In the genomic region with DNA sequence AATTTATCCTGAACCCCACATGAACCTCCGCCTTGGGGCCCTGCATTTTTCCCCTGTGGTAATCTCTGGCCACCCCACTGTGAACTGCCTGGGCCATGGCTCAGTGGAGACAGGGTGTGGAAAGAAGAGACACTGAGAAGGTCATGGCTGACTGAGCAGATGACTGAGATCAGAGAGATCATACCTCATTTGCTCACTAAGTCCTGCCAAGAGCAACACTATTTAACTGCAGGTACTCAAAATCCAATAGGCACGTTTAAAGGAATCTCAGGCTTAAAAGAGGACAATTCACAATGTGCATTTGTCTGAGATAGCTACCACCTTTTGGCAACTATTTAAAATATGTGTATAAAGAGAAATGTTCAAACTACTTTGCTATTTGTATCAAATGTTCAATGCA, we compare ENCODE assay signal across 1 cellular context.
TF ChIP-seq lines count a peak whose summit lies in the region.

No MANE protein-coding gene starts in this region.

TF ChIP-seq in HEK293, 187 proteins besides CTCF, POLR2A, EP300 and RAD21 (continued from another document and continues in another):
- TF ChIP-seq, protein P1, sequence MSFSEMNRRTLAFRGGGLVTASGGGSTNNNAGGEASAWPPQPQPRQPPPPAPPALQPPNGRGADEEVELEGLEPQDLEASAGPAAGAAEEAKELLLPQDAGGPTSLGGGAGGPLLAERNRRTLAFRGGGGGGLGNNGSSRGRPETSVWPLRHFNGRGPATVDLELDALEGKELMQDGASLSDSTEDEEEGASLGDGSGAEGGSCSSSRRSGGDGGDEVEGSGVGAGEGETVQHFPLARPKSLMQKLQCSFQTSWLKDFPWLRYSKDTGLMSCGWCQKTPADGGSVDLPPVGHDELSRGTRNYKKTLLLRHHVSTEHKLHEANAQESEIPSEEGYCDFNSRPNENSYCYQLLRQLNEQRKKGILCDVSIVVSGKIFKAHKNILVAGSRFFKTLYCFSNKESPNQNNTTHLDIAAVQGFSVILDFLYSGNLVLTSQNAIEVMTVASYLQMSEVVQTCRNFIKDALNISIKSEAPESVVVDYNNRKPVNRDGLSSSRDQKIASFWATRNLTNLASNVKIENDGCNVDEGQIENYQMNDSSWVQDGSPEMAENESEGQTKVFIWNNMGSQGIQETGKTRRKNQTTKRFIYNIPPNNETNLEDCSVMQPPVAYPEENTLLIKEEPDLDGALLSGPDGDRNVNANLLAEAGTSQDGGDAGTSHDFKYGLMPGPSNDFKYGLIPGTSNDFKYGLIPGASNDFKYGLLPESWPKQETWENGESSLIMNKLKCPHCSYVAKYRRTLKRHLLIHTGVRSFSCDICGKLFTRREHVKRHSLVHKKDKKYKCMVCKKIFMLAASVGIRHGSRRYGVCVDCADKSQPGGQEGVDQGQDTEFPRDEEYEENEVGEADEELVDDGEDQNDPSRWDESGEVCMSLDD (tag by site-specific recombination; IDR thresholded peaks at IDR 0.05), result no peak
- TF ChIP-seq, protein P2, sequence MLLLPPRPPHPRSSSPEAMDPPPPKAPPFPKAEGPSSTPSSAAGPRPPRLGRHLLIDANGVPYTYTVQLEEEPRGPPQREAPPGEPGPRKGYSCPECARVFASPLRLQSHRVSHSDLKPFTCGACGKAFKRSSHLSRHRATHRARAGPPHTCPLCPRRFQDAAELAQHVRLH (tag by site-specific recombination; IDR thresholded peaks at IDR 0.05), result peak; percentile 89; the same call in 1 of the 2 replicates
- TF ChIP-seq ZFP37 (tag by site-specific recombination; IDR thresholded peaks at IDR 0.05), result no peak
- no peak for TF ChIP-seq ZNF175 (tag by site-specific recombination; IDR thresholded peaks at IDR 0.05)
- TF ChIP-seq ZNF10 (tag by site-specific recombination; IDR thresholded peaks at IDR 0.05), result 0 out of 2 replicates have a peak, but pooled peaks have one; percentile 40
- TF ChIP-seq TCF7L2 (IDR thresholded peaks at IDR 0.05; ENCODE audit: borderline replicate concordance, low read depth, low read length), result peak; percentile 83; the same call in 1 of the 2 replicates
- TF ChIP-seq KLF10 (tag by site-specific recombination; IDR thresholded peaks at IDR 0.05), result peak; percentile 32; the same call in 1 of the 2 replicates
- TF ChIP-seq, protein P3, sequence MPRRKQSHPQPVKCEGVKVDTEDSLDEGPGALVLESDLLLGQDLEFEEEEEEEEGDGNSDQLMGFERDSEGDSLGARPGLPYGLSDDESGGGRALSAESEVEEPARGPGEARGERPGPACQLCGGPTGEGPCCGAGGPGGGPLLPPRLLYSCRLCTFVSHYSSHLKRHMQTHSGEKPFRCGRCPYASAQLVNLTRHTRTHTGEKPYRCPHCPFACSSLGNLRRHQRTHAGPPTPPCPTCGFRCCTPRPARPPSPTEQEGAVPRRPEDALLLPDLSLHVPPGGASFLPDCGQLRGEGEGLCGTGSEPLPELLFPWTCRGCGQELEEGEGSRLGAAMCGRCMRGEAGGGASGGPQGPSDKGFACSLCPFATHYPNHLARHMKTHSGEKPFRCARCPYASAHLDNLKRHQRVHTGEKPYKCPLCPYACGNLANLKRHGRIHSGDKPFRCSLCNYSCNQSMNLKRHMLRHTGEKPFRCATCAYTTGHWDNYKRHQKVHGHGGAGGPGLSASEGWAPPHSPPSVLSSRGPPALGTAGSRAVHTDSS (tag by site-specific recombination; IDR thresholded peaks at IDR 0.05), result no peak
- no peak for TF ChIP-seq ZNF169 (tag by site-specific recombination; IDR thresholded peaks at IDR 0.05)
- TF ChIP-seq, protein P4, sequence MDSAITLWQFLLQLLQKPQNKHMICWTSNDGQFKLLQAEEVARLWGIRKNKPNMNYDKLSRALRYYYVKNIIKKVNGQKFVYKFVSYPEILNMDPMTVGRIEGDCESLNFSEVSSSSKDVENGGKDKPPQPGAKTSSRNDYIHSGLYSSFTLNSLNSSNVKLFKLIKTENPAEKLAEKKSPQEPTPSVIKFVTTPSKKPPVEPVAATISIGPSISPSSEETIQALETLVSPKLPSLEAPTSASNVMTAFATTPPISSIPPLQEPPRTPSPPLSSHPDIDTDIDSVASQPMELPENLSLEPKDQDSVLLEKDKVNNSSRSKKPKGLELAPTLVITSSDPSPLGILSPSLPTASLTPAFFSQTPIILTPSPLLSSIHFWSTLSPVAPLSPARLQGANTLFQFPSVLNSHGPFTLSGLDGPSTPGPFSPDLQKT (IDR thresholded peaks at IDR 0.05; ENCODE audit: borderline replicate concordance, low read depth, low read length), result no peak
- TF ChIP-seq, protein P5, sequence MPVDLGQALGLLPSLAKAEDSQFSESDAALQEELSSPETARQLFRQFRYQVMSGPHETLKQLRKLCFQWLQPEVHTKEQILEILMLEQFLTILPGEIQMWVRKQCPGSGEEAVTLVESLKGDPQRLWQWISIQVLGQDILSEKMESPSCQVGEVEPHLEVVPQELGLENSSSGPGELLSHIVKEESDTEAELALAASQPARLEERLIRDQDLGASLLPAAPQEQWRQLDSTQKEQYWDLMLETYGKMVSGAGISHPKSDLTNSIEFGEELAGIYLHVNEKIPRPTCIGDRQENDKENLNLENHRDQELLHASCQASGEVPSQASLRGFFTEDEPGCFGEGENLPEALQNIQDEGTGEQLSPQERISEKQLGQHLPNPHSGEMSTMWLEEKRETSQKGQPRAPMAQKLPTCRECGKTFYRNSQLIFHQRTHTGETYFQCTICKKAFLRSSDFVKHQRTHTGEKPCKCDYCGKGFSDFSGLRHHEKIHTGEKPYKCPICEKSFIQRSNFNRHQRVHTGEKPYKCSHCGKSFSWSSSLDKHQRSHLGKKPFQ (tag by site-specific recombination; IDR thresholded peaks at IDR 0.05), result peak; percentile 89
- no peak for TF ChIP-seq ZNF610 (tag by site-specific recombination; IDR thresholded peaks at IDR 0.05; ENCODE audit: borderline replicate concordance)
- TF ChIP-seq, protein P6, sequence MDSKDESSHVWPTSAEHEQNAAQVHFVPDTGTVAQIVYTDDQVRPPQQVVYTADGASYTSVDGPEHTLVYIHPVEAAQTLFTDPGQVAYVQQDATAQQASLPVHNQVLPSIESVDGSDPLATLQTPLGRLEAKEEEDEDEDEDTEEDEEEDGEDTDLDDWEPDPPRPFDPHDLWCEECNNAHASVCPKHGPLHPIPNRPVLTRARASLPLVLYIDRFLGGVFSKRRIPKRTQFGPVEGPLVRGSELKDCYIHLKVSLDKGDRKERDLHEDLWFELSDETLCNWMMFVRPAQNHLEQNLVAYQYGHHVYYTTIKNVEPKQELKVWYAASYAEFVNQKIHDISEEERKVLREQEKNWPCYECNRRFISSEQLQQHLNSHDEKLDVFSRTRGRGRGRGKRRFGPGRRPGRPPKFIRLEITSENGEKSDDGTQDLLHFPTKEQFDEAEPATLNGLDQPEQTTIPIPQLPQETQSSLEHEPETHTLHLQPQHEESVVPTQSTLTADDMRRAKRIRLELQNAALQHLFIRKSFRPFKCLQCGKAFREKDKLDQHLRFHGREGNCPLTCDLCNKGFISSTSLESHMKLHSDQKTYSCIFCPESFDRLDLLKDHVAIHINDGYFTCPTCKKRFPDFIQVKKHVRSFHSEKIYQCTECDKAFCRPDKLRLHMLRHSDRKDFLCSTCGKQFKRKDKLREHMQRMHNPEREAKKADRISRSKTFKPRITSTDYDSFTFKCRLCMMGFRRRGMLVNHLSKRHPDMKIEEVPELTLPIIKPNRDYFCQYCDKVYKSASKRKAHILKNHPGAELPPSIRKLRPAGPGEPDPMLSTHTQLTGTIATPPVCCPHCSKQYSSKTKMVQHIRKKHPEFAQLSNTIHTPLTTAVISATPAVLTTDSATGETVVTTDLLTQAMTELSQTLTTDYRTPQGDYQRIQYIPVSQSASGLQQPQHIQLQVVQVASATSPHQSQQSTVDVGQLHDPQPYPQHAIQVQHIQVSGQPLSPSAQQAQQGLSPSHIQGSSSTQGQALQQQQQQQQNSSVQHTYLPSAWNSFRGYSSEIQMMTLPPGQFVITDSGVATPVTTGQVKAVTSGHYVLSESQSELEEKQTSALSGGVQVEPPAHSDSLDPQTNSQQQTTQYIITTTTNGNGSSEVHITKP (tag by site-specific recombination; IDR thresholded peaks at IDR 0.05), result 0 out of 2 replicates have a peak, but pooled peaks have one; percentile 21
- TF ChIP-seq RBAK (tag by site-specific recombination; IDR thresholded peaks at IDR 0.05), result no peak
- TF ChIP-seq ZNF626 (tag by site-specific recombination; IDR thresholded peaks at IDR 0.05), result no peak
- TF ChIP-seq EGR2 (tag by site-specific recombination; IDR thresholded peaks at IDR 0.05; ENCODE audit: low read depth), result no peak
- TF ChIP-seq, protein P7, sequence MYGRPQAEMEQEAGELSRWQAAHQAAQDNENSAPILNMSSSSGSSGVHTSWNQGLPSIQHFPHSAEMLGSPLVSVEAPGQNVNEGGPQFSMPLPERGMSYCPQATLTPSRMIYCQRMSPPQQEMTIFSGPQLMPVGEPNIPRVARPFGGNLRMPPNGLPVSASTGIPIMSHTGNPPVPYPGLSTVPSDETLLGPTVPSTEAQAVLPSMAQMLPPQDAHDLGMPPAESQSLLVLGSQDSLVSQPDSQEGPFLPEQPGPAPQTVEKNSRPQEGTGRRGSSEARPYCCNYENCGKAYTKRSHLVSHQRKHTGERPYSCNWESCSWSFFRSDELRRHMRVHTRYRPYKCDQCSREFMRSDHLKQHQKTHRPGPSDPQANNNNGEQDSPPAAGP (tag by site-specific recombination; IDR thresholded peaks at IDR 0.05), result peak; percentile 89
- no peak; the same call in 1 of the 2 replicates for TF ChIP-seq ZNF391 (tag by site-specific recombination; IDR thresholded peaks at IDR 0.05; ENCODE audit: borderline replicate concordance, low read depth)
- TF ChIP-seq SP7 (tag by site-specific recombination; IDR thresholded peaks at IDR 0.05), result peak; percentile 74
- no peak for TF ChIP-seq ZNF48 (tag by site-specific recombination; IDR thresholded peaks at IDR 0.05)
- TF ChIP-seq ZNF768 (tag by site-specific recombination; IDR thresholded peaks at IDR 0.05), result no peak
- TF ChIP-seq, protein P8, sequence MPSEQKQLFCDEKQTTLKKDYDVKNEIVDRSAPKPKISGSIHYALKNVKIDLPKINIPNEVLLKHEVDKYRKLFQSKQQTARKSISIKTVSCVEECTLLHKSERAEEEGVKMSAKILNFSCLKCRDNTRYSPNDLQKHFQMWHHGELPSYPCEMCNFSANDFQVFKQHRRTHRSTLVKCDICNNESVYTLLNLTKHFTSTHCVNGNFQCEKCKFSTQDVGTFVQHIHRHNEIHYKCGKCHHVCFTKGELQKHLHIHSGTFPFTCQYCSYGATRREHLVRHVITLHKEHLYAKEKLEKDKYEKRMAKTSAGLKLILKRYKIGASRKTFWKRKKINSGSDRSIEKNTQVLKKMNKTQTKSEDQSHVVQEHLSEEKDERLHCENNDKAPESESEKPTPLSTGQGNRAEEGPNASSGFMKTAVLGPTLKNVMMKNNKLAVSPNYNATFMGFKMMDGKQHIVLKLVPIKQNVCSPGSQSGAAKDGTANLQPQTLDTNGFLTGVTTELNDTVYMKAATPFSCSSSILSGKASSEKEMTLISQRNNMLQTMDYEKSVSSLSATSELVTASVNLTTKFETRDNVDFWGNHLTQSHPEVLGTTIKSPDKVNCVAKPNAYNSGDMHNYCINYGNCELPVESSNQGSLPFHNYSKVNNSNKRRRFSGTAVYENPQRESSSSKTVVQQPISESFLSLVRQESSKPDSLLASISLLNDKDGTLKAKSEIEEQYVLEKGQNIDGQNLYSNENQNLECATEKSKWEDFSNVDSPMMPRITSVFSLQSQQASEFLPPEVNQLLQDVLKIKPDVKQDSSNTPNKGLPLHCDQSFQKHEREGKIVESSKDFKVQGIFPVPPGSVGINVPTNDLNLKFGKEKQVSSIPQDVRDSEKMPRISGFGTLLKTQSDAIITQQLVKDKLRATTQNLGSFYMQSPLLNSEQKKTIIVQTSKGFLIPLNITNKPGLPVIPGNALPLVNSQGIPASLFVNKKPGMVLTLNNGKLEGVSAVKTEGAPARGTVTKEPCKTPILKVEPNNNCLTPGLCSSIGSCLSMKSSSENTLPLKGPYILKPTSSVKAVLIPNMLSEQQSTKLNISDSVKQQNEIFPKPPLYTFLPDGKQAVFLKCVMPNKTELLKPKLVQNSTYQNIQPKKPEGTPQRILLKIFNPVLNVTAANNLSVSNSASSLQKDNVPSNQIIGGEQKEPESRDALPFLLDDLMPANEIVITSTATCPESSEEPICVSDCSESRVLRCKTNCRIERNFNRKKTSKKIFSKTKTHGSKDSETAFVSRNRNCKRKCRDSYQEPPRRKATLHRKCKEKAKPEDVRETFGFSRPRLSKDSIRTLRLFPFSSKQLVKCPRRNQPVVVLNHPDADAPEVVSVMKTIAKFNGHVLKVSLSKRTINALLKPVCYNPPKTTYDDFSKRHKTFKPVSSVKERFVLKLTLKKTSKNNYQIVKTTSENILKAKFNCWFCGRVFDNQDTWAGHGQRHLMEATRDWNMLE (tag by site-specific recombination; conservative IDR thresholded peaks at IDR 0.05; ENCODE audit: low read depth), result no peak
- no peak for TF ChIP-seq ZNF560 (tag by site-specific recombination; IDR thresholded peaks at IDR 0.05; ENCODE audit: borderline replicate concordance)
- no peak for TF ChIP-seq ZNF146 (tag by site-specific recombination; IDR thresholded peaks at IDR 0.05)
- TF ChIP-seq, protein P9, sequence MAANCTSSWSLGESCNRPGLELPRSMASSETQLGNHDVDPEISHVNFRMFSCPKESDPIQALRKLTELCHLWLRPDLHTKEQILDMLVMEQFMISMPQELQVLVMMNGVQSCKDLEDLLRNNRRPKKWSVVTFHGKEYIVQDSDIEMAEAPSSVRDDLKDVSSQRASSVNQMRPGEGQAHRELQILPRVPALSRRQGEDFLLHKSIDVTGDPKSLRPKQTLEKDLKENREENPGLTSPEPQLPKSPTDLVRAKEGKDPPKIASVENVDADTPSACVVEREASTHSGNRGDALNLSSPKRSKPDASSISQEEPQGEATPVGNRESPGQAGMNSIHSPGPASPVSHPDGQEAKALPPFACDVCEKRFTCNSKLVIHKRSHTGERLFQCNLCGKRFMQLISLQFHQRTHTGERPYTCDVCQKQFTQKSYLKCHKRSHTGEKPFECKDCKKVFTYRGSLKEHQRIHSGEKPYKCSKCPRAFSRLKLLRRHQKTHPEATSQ (tag by site-specific recombination; IDR thresholded peaks at IDR 0.05), result no peak
- TF ChIP-seq ZNF302 (tag by site-specific recombination; IDR thresholded peaks at IDR 0.05; ENCODE audit: low read depth), result no peak
- TF ChIP-seq ZNF266 (tag by site-specific recombination; IDR thresholded peaks at IDR 0.05; ENCODE audit: low read depth), result no peak
- TF ChIP-seq ZNF2 (tag by site-specific recombination; IDR thresholded peaks at IDR 0.05), result no peak; the same call in none of the 2 replicates
- TF ChIP-seq ZNF791 (tag by site-specific recombination; IDR thresholded peaks at IDR 0.05), result no peak
- no peak for TF ChIP-seq ZNF521 (tag by site-specific recombination; IDR thresholded peaks at IDR 0.05)
- TF ChIP-seq ZNF660 (tag by site-specific recombination; IDR thresholded peaks at IDR 0.05), result no peak
- peak; percentile 40; the same call in 1 of the 2 replicates for TF ChIP-seq ZBTB21 (tag by site-specific recombination; IDR thresholded peaks at IDR 0.05)
